ENCODE assay signal across 21 cellular contexts in the genomic region with DNA sequence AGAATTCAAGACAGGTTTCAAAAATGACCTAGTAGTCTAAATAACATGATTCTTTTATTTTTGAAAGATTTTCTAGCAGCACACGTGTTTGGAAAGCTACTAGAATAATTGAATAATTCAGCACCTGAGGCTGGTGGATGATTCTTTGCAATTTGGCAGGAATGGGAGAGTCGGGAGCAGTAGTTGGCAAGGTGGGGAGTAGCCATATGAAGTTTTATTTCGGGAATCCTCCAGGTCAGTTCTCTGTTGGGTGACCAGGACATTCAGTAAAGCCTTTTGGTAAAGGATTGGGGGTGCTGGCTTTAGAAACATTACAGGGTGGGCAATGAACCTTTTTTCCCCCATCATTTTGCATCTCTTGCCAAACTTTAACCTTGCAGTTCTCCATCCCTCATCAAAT.
"Had no signal": no experiment of that assay in that cellular context is flagged by ENCODE, and none has a peak within 500 bp of the region (broad histone marks: within the 10 kb centered on the region; RNA-seq: fewer than 3 reads in every experiment).

No MANE protein-coding gene starts in this region.

- FAIRE-seq: RCC 7860 had no signal

- DNase-seq: KBM-7, MV-4-11, NCI-H1048, NCI-H1105, NCI-H1417, NCI-H1436 treated with DMSO at 0.1 percent for 48 hours, NCI-H1694 treated with DMSO at 0.1 percent for 48 hours, NCI-H1930, NCI-H2081, NCI-H2107, NCI-H226, NCI-H446, NCI-H510A, NCI-H524 treated with DMSO at 0.1 percent for 48 hours, NCI-H69, NCI-H774, Right ventricle myocardium superior, RPMI8226, SIG-M5 had no signal

- H3K9me3 ChIP-seq: SJSA1 had no signal
